ENCODE assay signal across 20 cellular contexts in genomic region chr1:177173976-177174375, GRCh38. TPM values are rescaled to one million over a fixed set of nuclear protein-coding genes. Genes with fewer than 3 reads are reported as not detected.
DNase-seq lines count a peak whose midpoint lies in the region; ATAC-seq, FAIRE-seq and TF ChIP-seq lines count a peak whose summit lies in the region.
"Had no signal": no experiment of that assay in that cellular context is flagged by ENCODE, and none has a peak within 500 bp of the region (broad histone marks: within the 10 kb centered on the region; RNA-seq: fewer than 3 reads in every experiment).

No MANE protein-coding gene starts in this region.

- H3K9me3 ChIP-seq in upper lobe of right lung (no peaks in the 10 kb centered on the region), HepG2 (ENCODE audit: low read length) (no peaks in the 10 kb centered on the region)

- peaks cover 4% of the 10 kb centered on the region for H3K9me3 Mint-ChIP-seq in type B pancreatic cell
- H3K9me3 Mint-ChIP-seq in stimulated activated effector memory CD8-positive, alpha-beta T cell treated with anti-CD3 and anti-CD28 coated beads, Interleukin-12 subunit alpha, Interleukin-12 subunit beta, amount 100 ng/mL, for 72 hours, result peaks cover 4% of the 10 kb centered on the region
- H3K9me3 Mint-ChIP-seq: GM23338, H9 had no signal

- in situ Hi-C loops in HepG2 (cut with HindIII; ENCODE audit: extremely low pct_ligation_motif_present, low pct_unique_long_range_greater_than_20kb), result no loop called here

- no TSS peak for BruUV-seq in HepG2 (replicated peaks; lab: Mats Ljungman, UMichigan)

- TF ChIP-seq POLR2A in GM12891 (IDR thresholded peaks at IDR 0.05; ENCODE audit: low read depth, low read length), result no peak
- TF ChIP-seq POLR2A in HepG2 (IDR thresholded peaks at IDR 0.05; ENCODE audit: insufficient read depth in 1 of 2, low read depth in 2 of 2, low read length in 2 of 2), result no peak

- peak overlapping the region; percentile 37 for H3K27ac ChIP-seq in angular gyrus (ENCODE audit: low read depth, low read length)
- peak overlapping the region in 49 of 59 donors; percentile 0 to 91 (median 75) for H3K27ac ChIP-seq in dorsolateral prefrontal cortex
- no peak overlapping the region for H3K27ac ChIP-seq in upper lobe of right lung
- no peak overlapping the region for H3K27ac ChIP-seq in HepG2 (ENCODE audit: extremely low read length, insufficient read depth, low read length)

- CTCF ChIA-PET in HepG2 (lab: Yijun Ruan, JAX; ENCODE audit: low intra/inter-chr PET ratio, low total read pairs), result no interaction called here

- ATAC-seq in upper lobe of right lung (no peak), HepG2 (no peak)
- ATAC-seq in stimulated activated effector memory CD8-positive, alpha-beta T cell treated with anti-CD3 and anti-CD28 coated beads, Interleukin-12 subunit alpha, Interleukin-12 subunit beta, amount 100 ng/mL, for 72 hours, result no peak
- ATAC-seq: GM12878, GM23338, HCT116 had no signal

- H3K27me3 Mint-ChIP-seq in type B pancreatic cell, result peaks cover 28% of the 10 kb centered on the region

- H3K4me2 ChIP-seq in HepG2 (ENCODE audit: low read depth, low read length), result no peak overlapping the region
- H3K4me2 ChIP-seq: GM23338 had no signal

- POLR2A ChIA-PET in HepG2 (lab: Yijun Ruan, JAX), result no interaction called here

- TF ChIP-seq EP300 in HepG2 (IDR thresholded peaks at IDR 0.05; ENCODE audit: low read depth in 2 of 2, low read length in 2 of 2) (no peak), HepG2 (CRISPR knock-in tag; IDR thresholded peaks at IDR 0.05; ENCODE audit: borderline replicate concordance) (no peak)

- no peaks in the 10 kb centered on the region for H3K27me3 ChIP-seq in dorsolateral prefrontal cortex
- H3K27me3 ChIP-seq in upper lobe of right lung, result peaks cover 29% of the 10 kb centered on the region
- 0 out of 5 replicates have a peak, but pooled peaks cover 0 to 6% of the 10 kb centered on the region in 2 experiments for H3K27me3 ChIP-seq in HepG2 (ENCODE audit: control insufficient read depth in 1 of 2, insufficient read depth in 2 of 2, low read length in 2 of 2)

- intact Hi-C loops in dorsolateral prefrontal cortex (cut with DNase I), result loop anchor here in 1 of 2 donors (5.0 kb wide), 1 partner anchor 277 kb away; no protein-coding TSS in a partner anchor
- intact Hi-C loops in upper lobe of right lung (cut with DNase I), result no loop called here
- intact Hi-C loops in HepG2 (cut with micrococcal nuclease; ENCODE audit: unreplicated experiment), result no loop called here

- no peaks in the 10 kb centered on the region for H3K36me3 ChIP-seq in upper lobe of right lung
- no peaks in the 10 kb centered on the region for H3K36me3 ChIP-seq in HepG2 (replicated peaks in 1 of 2; ENCODE audit: control insufficient read depth in 1 of 2, insufficient read depth in 2 of 2, low read length in 2 of 2)

- no peak overlapping the region for H2AFZ ChIP-seq in HepG2 (ENCODE audit: low read length)
- H2AFZ ChIP-seq: GM23338 had no signal

- DNase-seq in GM12891 (ENCODE audit: insufficient read length, low spot score) (no peak), dorsolateral prefrontal cortex (no peak), type B pancreatic cell (ENCODE audit: extremely low spot score, unreplicated experiment) (no peak), upper lobe of right lung (no peak), HepG2 (ENCODE audit: low spot score) (no peak)
- no peak for DNase-seq in stimulated activated effector memory CD8-positive, alpha-beta T cell treated with anti-CD3 and anti-CD28 coated beads, Interleukin-12 subunit alpha, Interleukin-12 subunit beta, amount 100 ng/mL, for 72 hours (ENCODE audit: low spot score in 2 of 2)
- DNase-seq: C1 segment of cervical spinal cord; Calu3; CD4-positive, alpha-beta memory T cell; COR-L47; DMS79; EL; GDM1; H9 had no signal

- H3K4me1 ChIP-seq in upper lobe of right lung (no peaks in the 10 kb centered on the region), HepG2 (ENCODE audit: insufficient read depth, low read length) (no peaks in the 10 kb centered on the region)

- whole genome bisulfite sequencing in HepG2 (ENCODE audit: low lambda C conversion rate), result 0% methylated on average over 2 of the region's 2 CpGs

- H3K9ac ChIP-seq in HepG2 (ENCODE audit: insufficient read depth, low read depth, low read length), result no peak overlapping the region

- H3K4me3 ChIP-seq in dorsolateral prefrontal cortex, result peak overlapping the region in 55 of 59 donors; percentile 51 to 97 (median 85)
- no peak overlapping the region for H3K4me3 ChIP-seq in upper lobe of right lung
- H3K4me3 ChIP-seq in HepG2 (replicated peaks in 1 of 3; ENCODE audit: insufficient read depth in 1 of 3, low read depth in 2 of 3, low read length in 3 of 3), result no peak overlapping the region
- H3K4me3 ChIP-seq: GM12878, GM23338 had no signal

- H3K27ac Mint-ChIP-seq in type B pancreatic cell, result no peak overlapping the region
- no peak overlapping the region for H3K27ac Mint-ChIP-seq in stimulated activated effector memory CD8-positive, alpha-beta T cell treated with anti-CD3 and anti-CD28 coated beads, Interleukin-12 subunit alpha, Interleukin-12 subunit beta, amount 100 ng/mL, for 72 hours
- H3K27ac Mint-ChIP-seq: GM23338, H9 had no signal

- FAIRE-seq in GM12891 (lab: Jason Lieb, UNC), result no peak
- no peak for FAIRE-seq in HepG2 (lab: Jason Lieb, UNC)
- FAIRE-seq: GM12878, GM18507 had no signal

- H3K4me3 Mint-ChIP-seq in type B pancreatic cell, result peak overlapping the region; percentile 59
- H3K4me3 Mint-ChIP-seq in stimulated activated effector memory CD8-positive, alpha-beta T cell treated with anti-CD3 and anti-CD28 coated beads, Interleukin-12 subunit alpha, Interleukin-12 subunit beta, amount 100 ng/mL, for 72 hours, result no peak overlapping the region
- H3K4me3 Mint-ChIP-seq: CD4-positive, alpha-beta memory T cell; GM23338; H9 had no signal

- peaks cover 4% of the 10 kb centered on the region for H3K4me1 Mint-ChIP-seq in type B pancreatic cell (ENCODE audit: unreplicated experiment)
- H3K4me1 Mint-ChIP-seq in stimulated activated effector memory CD8-positive, alpha-beta T cell treated with anti-CD3 and anti-CD28 coated beads, Interleukin-12 subunit alpha, Interleukin-12 subunit beta, amount 100 ng/mL, for 72 hours, result no peaks in the 10 kb centered on the region

- no peak for TF ChIP-seq RAD21 in HepG2 (CRISPR knock-in tag; IDR thresholded peaks at IDR 0.05)

- no peak for TF ChIP-seq CTCF in dorsolateral prefrontal cortex (IDR thresholded peaks at IDR 0.05 in 54 of 56, conservative IDR thresholded peaks at IDR 0.05 in 2 of 56; ENCODE audit: low read depth in 1 of 56, partially characterized antibody in 56 of 56)
- no peak for TF ChIP-seq CTCF in type B pancreatic cell (conservative IDR thresholded peaks at IDR 0.05)
- no peak for TF ChIP-seq CTCF in upper lobe of right lung (IDR thresholded peaks at IDR 0.05)
- TF ChIP-seq CTCF in HepG2 (CRISPR knock-in tag; IDR thresholded peaks at IDR 0.05), result no peak

- no peaks in the 10 kb centered on the region for H3K79me2 ChIP-seq in HepG2 (ENCODE audit: insufficient read depth, low read length)

- H4K20me1 ChIP-seq in HepG2 (ENCODE audit: insufficient read depth, low read length), result no peaks in the 10 kb centered on the region

- peaks cover 3% of the 10 kb centered on the region for H3K36me3 Mint-ChIP-seq in type B pancreatic cell
- H3K36me3 Mint-ChIP-seq in stimulated activated effector memory CD8-positive, alpha-beta T cell treated with anti-CD3 and anti-CD28 coated beads, Interleukin-12 subunit alpha, Interleukin-12 subunit beta, amount 100 ng/mL, for 72 hours, result no peaks in the 10 kb centered on the region
- H3K36me3 Mint-ChIP-seq: CD4-positive, alpha-beta memory T cell had no signal

RNA-seq across cellular contexts. Expression of gene BRINP2, which starts 3.2 kb away (rescaled TPM):
- polyA plus RNA-seq in GM12891 (2012; ENCODE audit: low read depth, missing spikeins), result 0.03 TPM
- 10 to 100 TPM; 23.4 to 88.2 (median 57.5) TPM for total RNA-seq in dorsolateral prefrontal cortex
- total RNA-seq in type B pancreatic cell (ENCODE audit: low replicate concordance), result 22.7 and 23.7 TPM in 2 replicates
- total RNA-seq in upper lobe of right lung, result not detected
- total RNA-seq in HepG2 (2016; rRNA removed; fragmentation: Illumina TruSeq; extraction: Trizol), result 0.07 and 0.20 TPM in 2 replicates
- total RNA-seq in HepG2 (2016; cell fraction: cytosol; rRNA removed; fragmentation: Illumina TruSeq; extraction: Trizol; ENCODE audit: low read depth), result not detected in 2 replicates
- 0.13 and 0.62 TPM in 2 replicates for total RNA-seq in HepG2 (2016; cell fraction: insoluble cytoplasmic fraction; rRNA removed; fragmentation: Illumina TruSeq; extraction: Trizol)
- total RNA-seq in HepG2 (2016; cell fraction: membrane; rRNA removed; fragmentation: Illumina TruSeq; extraction: Trizol), result 0.28 TPM in 1 of 2 replicates, not detected in the other
- 0.62 and 1.7 TPM in 2 replicates for total RNA-seq in HepG2 (2016; cell fraction: nucleus; rRNA removed; fragmentation: Illumina TruSeq; extraction: Trizol)
- polyA plus RNA-seq in HepG2 (2011; rRNA removed), result 0.08 and 0.17 TPM in 2 replicates
- polyA plus RNA-seq in HepG2 (2011; cell fraction: cytosol; rRNA removed), result 0.04 and 0.10 TPM in 2 replicates
- polyA plus RNA-seq in HepG2 (2011; cell fraction: nucleus; rRNA removed), result 0.06 and 0.52 TPM in 2 replicates
- polyA plus RNA-seq in HepG2 (2012), result not detected in 2 replicates
- polyA plus RNA-seq in HepG2 (2016; cell fraction: cytosol; fragmentation: Illumina TruSeq; extraction: Trizol; ENCODE audit: low read depth), result not detected in 2 replicates
- polyA plus RNA-seq in HepG2 (2016; cell fraction: insoluble cytoplasmic fraction; fragmentation: Illumina TruSeq; extraction: Trizol; ENCODE audit: low read depth), result 0.12 TPM in 1 of 2 replicates, not detected in the other
- 0.05 TPM in 1 of 2 replicates, not detected in the other for polyA plus RNA-seq in HepG2 (2016; cell fraction: membrane; fragmentation: Illumina TruSeq; extraction: Trizol; ENCODE audit: low read depth)
- polyA plus RNA-seq in HepG2 (2016; cell fraction: nucleus; fragmentation: Illumina TruSeq; extraction: Trizol; ENCODE audit: insufficient read depth, low read depth), result 0.24 TPM in 1 of 2 replicates, not detected in the other
- 0.30 TPM in 1 of 2 replicates, not detected in the other for polyA minus RNA-seq in HepG2 (2011; rRNA and poly(A)+ RNA removed; ENCODE audit: low replicate concordance)
- not detected in 2 replicates for polyA minus RNA-seq in HepG2 (2011; cell fraction: cytosol; rRNA and poly(A)+ RNA removed)
- not detected in 2 replicates for polyA minus RNA-seq in HepG2 (2011; cell fraction: nucleus; rRNA and poly(A)+ RNA removed)
- total RNA-seq: A172; Calu3; CD4-positive, alpha-beta memory T cell; GM12878; H9 had no signal
- polyA plus RNA-seq: CD4-positive, alpha-beta memory T cell had no signal

RNA-seq across cellular contexts. Expression of gene ASTN1, which starts 9.5 kb away (rescaled TPM):
- not detected for polyA plus RNA-seq in GM12891 (2012; ENCODE audit: low read depth, missing spikeins)
- total RNA-seq in dorsolateral prefrontal cortex (100 to 1,000 TPM in 96 of 120 experiments, 10 to 100 TPM in 24; 51.9 to 159 (median 114) TPM), type B pancreatic cell (ENCODE audit: low replicate concordance) (1.8 and 24.9 TPM in 2 replicates), upper lobe of right lung (0.20 TPM), HepG2 (2016; rRNA removed; fragmentation: Illumina TruSeq; extraction: Trizol) (not detected in 2 replicates)
- not detected in 2 replicates for total RNA-seq in HepG2 (2016; cell fraction: cytosol; rRNA removed; fragmentation: Illumina TruSeq; extraction: Trizol; ENCODE audit: low read depth)
- not detected in 2 replicates for total RNA-seq in HepG2 (2016; cell fraction: insoluble cytoplasmic fraction; rRNA removed; fragmentation: Illumina TruSeq; extraction: Trizol)
- not detected in 2 replicates for total RNA-seq in HepG2 (2016; cell fraction: membrane; rRNA removed; fragmentation: Illumina TruSeq; extraction: Trizol)
- not detected in 2 replicates for total RNA-seq in HepG2 (2016; cell fraction: nucleus; rRNA removed; fragmentation: Illumina TruSeq; extraction: Trizol)
- polyA plus RNA-seq in HepG2 (2011; rRNA removed), result not detected in 2 replicates
- not detected in 2 replicates for polyA plus RNA-seq in HepG2 (2011; cell fraction: cytosol; rRNA removed)
- polyA plus RNA-seq in HepG2 (2011; cell fraction: nucleus; rRNA removed), result not detected in 2 replicates
- polyA plus RNA-seq in HepG2 (2012), result not detected in 2 replicates
- not detected in 2 replicates for polyA plus RNA-seq in HepG2 (2016; cell fraction: cytosol; fragmentation: Illumina TruSeq; extraction: Trizol; ENCODE audit: low read depth)
- not detected in 2 replicates for polyA plus RNA-seq in HepG2 (2016; cell fraction: insoluble cytoplasmic fraction; fragmentation: Illumina TruSeq; extraction: Trizol; ENCODE audit: low read depth)
- polyA plus RNA-seq in HepG2 (2016; cell fraction: membrane; fragmentation: Illumina TruSeq; extraction: Trizol; ENCODE audit: low read depth), result not detected in 2 replicates
- polyA plus RNA-seq in HepG2 (2016; cell fraction: nucleus; fragmentation: Illumina TruSeq; extraction: Trizol; ENCODE audit: insufficient read depth, low read depth), result not detected in 2 replicates
- not detected in 2 replicates for polyA minus RNA-seq in HepG2 (2011; rRNA and poly(A)+ RNA removed; ENCODE audit: low replicate concordance)
- not detected in 2 replicates for polyA minus RNA-seq in HepG2 (2011; cell fraction: cytosol; rRNA and poly(A)+ RNA removed)
- polyA minus RNA-seq in HepG2 (2011; cell fraction: nucleus; rRNA and poly(A)+ RNA removed), result not detected in 2 replicates
- total RNA-seq: A172; Calu3; CD4-positive, alpha-beta memory T cell; GM12878 had no signal
- polyA plus RNA-seq: CD4-positive, alpha-beta memory T cell had no signal

Comparison
In these comparisons a context has a peak if more than half of its experiments do, and no peak if none do; other contexts are left out.
1. H3K27ac ChIP-seq: peak in angular gyrus (single experiment) and dorsolateral prefrontal cortex (49 of 59); none in upper lobe of right lung (single experiment) and HepG2 (single experiment).
2. H3K4me3 ChIP-seq: peak in dorsolateral prefrontal cortex (55 of 59); none in upper lobe of right lung (single experiment) and HepG2 (0 of 3).